ENCODE assay signal across 17 cellular contexts in genomic region chr2:207663870-207664545, GRCh38. TPM values are rescaled to one million over a fixed set of nuclear protein-coding genes. Genes with fewer than 3 reads are reported as not detected.
DNase-seq lines count a peak whose midpoint lies in the region; TF ChIP-seq lines count a peak whose summit lies in the region.
"Had no signal": no experiment of that assay in that cellular context is flagged by ENCODE, and none has a peak within 500 bp of the region (broad histone marks: within the 10 kb centered on the region; RNA-seq: fewer than 3 reads in every experiment).

No MANE protein-coding gene starts in this region.

- no peak overlapping the region for H3K4me2 ChIP-seq in osteoblast (ENCODE audit: insufficient read depth, low read length)

- DNase-seq in NCI-H1092 treated with DMSO at 0.1 percent for 48 hours (lab: John Stamatoyannopoulos, UW) = peak; percentile 46
- no peak for DNase-seq in NCI-H1092 (lab: John Stamatoyannopoulos, UW)
- DNase-seq in NCI-H1417 (lab: John Stamatoyannopoulos, UW) = peak in 2 of 3 experiments; percentile 10 to 63
- DNase-seq in NCI-H748 treated with DMSO at 0.1 percent for 48 hours (lab: John Stamatoyannopoulos, UW) = peak; percentile 32
- DNase-seq in osteoblast (ENCODE audit: insufficient read length, low spot score, missing footprints) = no peak
- DNase-seq in activated T-helper 1 cell treated with anti-CD3 and anti-CD28 coated beads, Interleukin-12 subunit alpha, Interleukin-12 subunit beta, Interleukin-2, Interleukin-4 antibody, amounts not matched to agents 30 ng/mL and 10 ng/mL and 1 ng/mL, durations not matched to agents 14 hours and 24 hours and 36 hours (ENCODE audit: low spot score) = no peak
- DNase-seq in putamen (ENCODE audit: low spot score) = no peak
- DNase-seq in activated gamma-delta T cell treated with Interleukin-2 at 50 U/mL for 16 hours = no peak
- DNase-seq: activated naive CD4-positive, alpha-beta T cell treated with anti-CD3 and anti-CD28 coated beads for 36 hours; CD4-positive, alpha-beta memory T cell; foreskin keratinocyte; GDM1; H9; left cardiac atrium; NCI-H526 treated with DMSO at 0.1 percent for 48 hours; right cardiac atrium had no signal

- no peaks in the 10 kb centered on the region for H3K36me3 ChIP-seq in osteoblast (ENCODE audit: insufficient read depth, low read length)

- H3K27me3 ChIP-seq in osteoblast (ENCODE audit: insufficient read depth, low read length) = no peaks in the 10 kb centered on the region
- H3K27me3 ChIP-seq: foreskin keratinocyte had no signal

- H3K79me2 ChIP-seq in osteoblast (ENCODE audit: insufficient read depth, low read length) = no peaks in the 10 kb centered on the region

- no peaks in the 10 kb centered on the region for H3K9me3 Mint-ChIP-seq in activated T-helper 1 cell treated with anti-CD3 and anti-CD28 coated beads, Interleukin-12 subunit alpha, Interleukin-12 subunit beta, Interleukin-2, Interleukin-4 antibody, amounts not matched to agents 30 ng/mL and 10 ng/mL and 1 ng/mL, durations not matched to agents 14 hours and 24 hours and 36 hours
- H3K9me3 Mint-ChIP-seq: activated naive CD4-positive, alpha-beta T cell treated with anti-CD3 and anti-CD28 coated beads for 36 hours; CD4-positive, alpha-beta memory T cell; H9; T-helper 1 cell treated with Interleukin-12 subunit alpha and Interleukin-12 subunit beta and Interleukin-4 antibody, amounts not matched to agents 30 μg/mL and 1 μg/mL, for 36 hours had no signal

- H3K27me3 Mint-ChIP-seq in activated T-helper 1 cell treated with anti-CD3 and anti-CD28 coated beads, Interleukin-12 subunit alpha, Interleukin-12 subunit beta, Interleukin-2, Interleukin-4 antibody, amounts not matched to agents 30 ng/mL and 10 ng/mL and 1 ng/mL, durations not matched to agents 14 hours and 24 hours and 36 hours (ENCODE audit: insufficient read depth) = peaks cover 2% of the 10 kb centered on the region
- H3K27me3 Mint-ChIP-seq: CD4-positive, alpha-beta memory T cell had no signal

- H3K36me3 Mint-ChIP-seq in activated T-helper 1 cell treated with anti-CD3 and anti-CD28 coated beads, Interleukin-12 subunit alpha, Interleukin-12 subunit beta, Interleukin-2, Interleukin-4 antibody, amounts not matched to agents 30 ng/mL and 10 ng/mL and 1 ng/mL, durations not matched to agents 14 hours and 24 hours and 36 hours (ENCODE audit: low read depth) = no peaks in the 10 kb centered on the region
- H3K36me3 Mint-ChIP-seq: CD4-positive, alpha-beta memory T cell had no signal

- no peak overlapping the region for H3K4me3 ChIP-seq in osteoblast (ENCODE audit: insufficient read depth, low read length)

- intact Hi-C loops in activated T-helper 1 cell treated with anti-CD3 and anti-CD28 coated beads, Interleukin-12 subunit alpha, Interleukin-12 subunit beta, Interleukin-2, Interleukin-4 antibody, amounts not matched to agents 30 ng/mL and 10 ng/mL and 1 ng/mL, durations not matched to agents 14 hours and 24 hours and 36 hours (cut with micrococcal nuclease) = no loop called here

- H3K4me1 ChIP-seq in osteoblast (ENCODE audit: insufficient read depth, low read length) = peaks cover 8% of the 10 kb centered on the region
- H3K4me1 ChIP-seq: foreskin keratinocyte had no signal

- no peaks in the 10 kb centered on the region for H3K9me3 ChIP-seq in osteoblast (ENCODE audit: low read depth, low read length)

- no peak overlapping the region for H3K27ac Mint-ChIP-seq in activated T-helper 1 cell treated with anti-CD3 and anti-CD28 coated beads, Interleukin-12 subunit alpha, Interleukin-12 subunit beta, Interleukin-2, Interleukin-4 antibody, amounts not matched to agents 30 ng/mL and 10 ng/mL and 1 ng/mL, durations not matched to agents 14 hours and 24 hours and 36 hours
- H3K27ac Mint-ChIP-seq: activated naive CD4-positive, alpha-beta T cell treated with anti-CD3 and anti-CD28 coated beads for 36 hours; CD4-positive, alpha-beta memory T cell; H9; T-helper 1 cell treated with Interleukin-12 subunit alpha and Interleukin-12 subunit beta and Interleukin-4 antibody, amounts not matched to agents 30 μg/mL and 1 μg/mL, for 36 hours had no signal

- no peaks in the 10 kb centered on the region for H4K20me1 ChIP-seq in osteoblast (ENCODE audit: insufficient read depth, low read length)

- H3K27ac ChIP-seq in osteoblast (ENCODE audit: low read depth, low read length) = no peak overlapping the region
- H3K27ac ChIP-seq: foreskin keratinocyte had no signal

- no peaks in the 10 kb centered on the region for H3K4me1 Mint-ChIP-seq in activated T-helper 1 cell treated with anti-CD3 and anti-CD28 coated beads, Interleukin-12 subunit alpha, Interleukin-12 subunit beta, Interleukin-2, Interleukin-4 antibody, amounts not matched to agents 30 ng/mL and 10 ng/mL and 1 ng/mL, durations not matched to agents 14 hours and 24 hours and 36 hours (ENCODE audit: low read depth)
- H3K4me1 Mint-ChIP-seq: CD4-positive, alpha-beta memory T cell had no signal

- peak overlapping the region; percentile 20 for H2AFZ ChIP-seq in osteoblast (ENCODE audit: low read length)

- no peak overlapping the region for H3K4me3 Mint-ChIP-seq in activated T-helper 1 cell treated with anti-CD3 and anti-CD28 coated beads, Interleukin-12 subunit alpha, Interleukin-12 subunit beta, Interleukin-2, Interleukin-4 antibody, amounts not matched to agents 30 ng/mL and 10 ng/mL and 1 ng/mL, durations not matched to agents 14 hours and 24 hours and 36 hours
- H3K4me3 Mint-ChIP-seq: activated naive CD4-positive, alpha-beta T cell treated with anti-CD3 and anti-CD28 coated beads for 36 hours; CD4-positive, alpha-beta memory T cell; H9; T-helper 1 cell treated with Interleukin-12 subunit alpha and Interleukin-12 subunit beta and Interleukin-4 antibody, amounts not matched to agents 30 μg/mL and 1 μg/mL, for 36 hours had no signal

- no peak for TF ChIP-seq CTCF in osteoblast (IDR thresholded peaks at IDR 0.05; ENCODE audit: extremely low read depth, low read depth, low read length)

RNA-seq across cellular contexts. Expression of gene METTL21A, which starts 38.8 kb away (rescaled TPM):
- 8.5 and 13.4 TPM in 2 replicates for total RNA-seq in osteoblast
- 33.2 and 36.1 TPM in 2 replicates for total RNA-seq in activated T-helper 1 cell treated with anti-CD3 and anti-CD28 coated beads, Interleukin-12 subunit alpha, Interleukin-12 subunit beta, Interleukin-2, Interleukin-4 antibody, amounts not matched to agents 30 ng/mL and 10 ng/mL and 1 ng/mL, durations not matched to agents 14 hours and 24 hours and 36 hours

RNA-seq across cellular contexts. Expression of gene CCNYL1, which starts 47.4 kb away (rescaled TPM):
- 14.1 and 15.9 TPM in 2 replicates for total RNA-seq in osteoblast
- 6.8 and 8.7 TPM in 2 replicates for total RNA-seq in activated T-helper 1 cell treated with anti-CD3 and anti-CD28 coated beads, Interleukin-12 subunit alpha, Interleukin-12 subunit beta, Interleukin-2, Interleukin-4 antibody, amounts not matched to agents 30 ng/mL and 10 ng/mL and 1 ng/mL, durations not matched to agents 14 hours and 24 hours and 36 hours

Comparison
In these comparisons a context has a peak if more than half of its experiments do, and no peak if none do; other contexts are left out.
1. DNase-seq: peak in NCI-H1092 treated with DMSO at 0.1 percent for 48 hours (single experiment), NCI-H1417 (2 of 3) and NCI-H748 treated with DMSO at 0.1 percent for 48 hours (single experiment); none in NCI-H1092 (single experiment), osteoblast (single experiment), activated T-helper 1 cell treated with anti-CD3 and anti-CD28 coated beads, Interleukin-12 subunit alpha, Interleukin-12 subunit beta, Interleukin-2, Interleukin-4 antibody, amounts not matched to agents 30 ng/mL and 10 ng/mL and 1 ng/mL, durations not matched to agents 14 hours and 24 hours and 36 hours (single experiment), putamen (single experiment) and activated gamma-delta T cell treated with Interleukin-2 at 50 U/mL for 16 hours (single experiment).